9 cellular contexts compared by ENCODE assay signal in the genomic region with DNA sequence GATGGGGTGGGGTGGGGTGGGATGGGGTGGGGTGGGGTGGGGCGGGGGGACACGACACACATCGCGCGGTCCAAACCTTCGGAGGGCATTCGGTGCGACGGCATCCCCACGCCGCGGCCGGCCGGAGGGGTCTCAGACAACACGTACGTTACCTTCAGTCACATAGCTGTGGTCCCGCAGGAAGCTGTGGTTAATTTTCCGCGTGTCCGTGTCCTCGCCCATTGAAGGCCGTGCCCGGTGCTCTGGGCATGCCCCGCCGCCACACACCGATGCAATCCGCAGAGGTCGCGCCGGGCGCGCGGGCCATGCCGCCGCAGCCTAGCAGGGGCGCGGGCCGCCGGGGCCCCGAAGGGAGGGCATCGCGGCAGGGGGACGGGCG. TPM values are rescaled to one million over a fixed set of nuclear protein-coding genes. Genes with fewer than 3 reads are reported as not detected.
DNase-seq lines count a peak whose midpoint lies in the region; ATAC-seq and TF ChIP-seq lines count a peak whose summit lies in the region.
"Had no signal": no experiment of that assay in that cellular context is flagged by ENCODE, and none has a peak within 500 bp of the region (broad histone marks: within the 10 kb centered on the region; RNA-seq: fewer than 3 reads in every experiment).

No MANE protein-coding gene starts in this region.

- H3K9me3 Mint-ChIP-seq in activated CD4-positive, alpha-beta memory T cell treated with anti-CD3 and anti-CD28 coated beads, Interleukin-2, amount 10 ng/mL, durations not matched to agents 7 days and 5 days = no peaks in the 10 kb centered on the region
- H3K9me3 Mint-ChIP-seq in activated CD4-positive, alpha-beta memory T cell treated with anti-CD3 and anti-CD28 coated beads for 36 hours = no peaks in the 10 kb centered on the region
- H3K9me3 Mint-ChIP-seq in WTC11 = no peaks in the 10 kb centered on the region; the same call in 1 of the 2 replicates

- DNase-seq in activated CD4-positive, alpha-beta memory T cell treated with anti-CD3 and anti-CD28 coated beads, Interleukin-2, amount 10 ng/mL, durations not matched to agents 7 days and 5 days = peak; percentile 8
- no peak for DNase-seq in activated CD4-positive, alpha-beta memory T cell treated with anti-CD3 and anti-CD28 coated beads for 36 hours
- DNase-seq in WTC11 (ENCODE audit: low spot score) (no peak), AG20443 (ENCODE audit: low spot score) (no peak), NCI-H1694 (lab: John Stamatoyannopoulos, UW) (no peak)
- peak; percentile 23 for DNase-seq in stimulated activated CD8-positive, alpha-beta memory T cell treated with anti-CD3 and anti-CD28 coated beads, Interleukin-4, amount 100 ng/mL, for 48 hours

- H3K27me3 Mint-ChIP-seq in activated CD4-positive, alpha-beta memory T cell treated with anti-CD3 and anti-CD28 coated beads, Interleukin-2, amount 10 ng/mL, durations not matched to agents 7 days and 5 days = peaks cover 65% of the 10 kb centered on the region
- H3K27me3 Mint-ChIP-seq in activated CD4-positive, alpha-beta memory T cell treated with anti-CD3 and anti-CD28 coated beads for 36 hours = peaks cover 68% of the 10 kb centered on the region
- H3K27me3 Mint-ChIP-seq in WTC11 (ENCODE audit: low read depth) = peaks cover 66% of the 10 kb centered on the region

- ATAC-seq in WTC11 = peak; percentile 2; the same call in 1 of the 2 replicates
- ATAC-seq in GM18520 (IDR thresholded peaks at IDR 0.05; ENCODE audit: unreplicated experiment) = no peak
- ATAC-seq: body of pancreas had no signal

- no peak overlapping the region for H3K27ac Mint-ChIP-seq in activated CD4-positive, alpha-beta memory T cell treated with anti-CD3 and anti-CD28 coated beads, Interleukin-2, amount 10 ng/mL, durations not matched to agents 7 days and 5 days
- no peak overlapping the region for H3K27ac Mint-ChIP-seq in activated CD4-positive, alpha-beta memory T cell treated with anti-CD3 and anti-CD28 coated beads for 36 hours
- H3K27ac Mint-ChIP-seq in WTC11 = no peak overlapping the region

- H3K4me1 Mint-ChIP-seq in activated CD4-positive, alpha-beta memory T cell treated with anti-CD3 and anti-CD28 coated beads, Interleukin-2, amount 10 ng/mL, durations not matched to agents 7 days and 5 days = peaks cover 3% of the 10 kb centered on the region
- peaks cover 7% of the 10 kb centered on the region for H3K4me1 Mint-ChIP-seq in activated CD4-positive, alpha-beta memory T cell treated with anti-CD3 and anti-CD28 coated beads for 36 hours (ENCODE audit: low read depth)
- H3K4me1 Mint-ChIP-seq in WTC11 = peaks cover 19% of the 10 kb centered on the region

- intact Hi-C loops in activated CD4-positive, alpha-beta memory T cell treated with anti-CD3 and anti-CD28 coated beads for 36 hours (cut with micrococcal nuclease) = no loop called here

- CTCF ChIA-PET in activated CD4-positive, alpha-beta memory T cell treated with anti-CD3 and anti-CD28 coated beads, Interleukin-2, amount 10 ng/mL, durations not matched to agents 7 days and 5 days (lab: Charles Lee) = no interaction called here
- CTCF ChIA-PET in activated CD4-positive, alpha-beta memory T cell treated with anti-CD3 and anti-CD28 coated beads for 36 hours (lab: Charles Lee) = no interaction called here
- CTCF ChIA-PET in WTC11 (lab: Charles Lee) = interaction anchor here (0.7 to 3.6 kb wide), 2 partner anchors 75 to 76 kb away, joined by 3 to 35 read pairs; no protein-coding TSS in a partner anchor

- no peak for TF ChIP-seq CTCF in WTC11 (IDR thresholded peaks at IDR 0.05)

- peak overlapping the region; percentile 41 for H3K4me3 ChIP-seq in iPS-18c (ENCODE audit: insufficient read depth, low read depth, low read length)
- H3K4me3 ChIP-seq: body of pancreas had no signal

- no peaks in the 10 kb centered on the region for H3K9me3 ChIP-seq in iPS-18c (ENCODE audit: control insufficient read depth, insufficient read depth, low read length)
- H3K9me3 ChIP-seq: body of pancreas had no signal

- POLR2A ChIA-PET in activated CD4-positive, alpha-beta memory T cell treated with anti-CD3 and anti-CD28 coated beads, Interleukin-2, amount 10 ng/mL, durations not matched to agents 7 days and 5 days (lab: Charles Lee) = no interaction called here
- POLR2A ChIA-PET in activated CD4-positive, alpha-beta memory T cell treated with anti-CD3 and anti-CD28 coated beads for 36 hours (lab: Charles Lee) = no interaction called here
- POLR2A ChIA-PET in WTC11 (lab: Charles Lee) = no interaction called here

- no peak overlapping the region for H3K4me3 Mint-ChIP-seq in activated CD4-positive, alpha-beta memory T cell treated with anti-CD3 and anti-CD28 coated beads, Interleukin-2, amount 10 ng/mL, durations not matched to agents 7 days and 5 days
- H3K4me3 Mint-ChIP-seq in activated CD4-positive, alpha-beta memory T cell treated with anti-CD3 and anti-CD28 coated beads for 36 hours = no peak overlapping the region
- H3K4me3 Mint-ChIP-seq in WTC11 = no peak overlapping the region

- H3K36me3 Mint-ChIP-seq in activated CD4-positive, alpha-beta memory T cell treated with anti-CD3 and anti-CD28 coated beads, Interleukin-2, amount 10 ng/mL, durations not matched to agents 7 days and 5 days (ENCODE audit: low read depth) = no peaks in the 10 kb centered on the region
- H3K36me3 Mint-ChIP-seq in activated CD4-positive, alpha-beta memory T cell treated with anti-CD3 and anti-CD28 coated beads for 36 hours = no peaks in the 10 kb centered on the region
- H3K36me3 Mint-ChIP-seq in WTC11 = no peaks in the 10 kb centered on the region

TF ChIP-seq in WTC11, 78 proteins besides CTCF, POLR2A, EP300 and RAD21 (continues in another document):
- TF ChIP-seq ZNF425 (CRISPR knock-in tag; conservative IDR thresholded peaks at IDR 0.05) (no peak), SMAD3 (CRISPR knock-in tag; IDR thresholded peaks at IDR 0.05; ENCODE audit: borderline replicate concordance) (no peak), IRF2 (CRISPR knock-in tag; IDR thresholded peaks at IDR 0.05; ENCODE audit: borderline replicate concordance, low read depth) (no peak), USF2 (CRISPR knock-in tag; IDR thresholded peaks at IDR 0.05) (no peak), ATF6 (CRISPR knock-in tag; IDR thresholded peaks at IDR 0.05) (no peak), ZNF423 (CRISPR knock-in tag; IDR thresholded peaks at IDR 0.05) (no peak), CREM (CRISPR knock-in tag; IDR thresholded peaks at IDR 0.05) (no peak), ZNF671 (CRISPR knock-in tag; IDR thresholded peaks at IDR 0.05) (no peak), SMAD4 (CRISPR knock-in tag; IDR thresholded peaks at IDR 0.05) (no peak)
- TF ChIP-seq, protein P1, sequence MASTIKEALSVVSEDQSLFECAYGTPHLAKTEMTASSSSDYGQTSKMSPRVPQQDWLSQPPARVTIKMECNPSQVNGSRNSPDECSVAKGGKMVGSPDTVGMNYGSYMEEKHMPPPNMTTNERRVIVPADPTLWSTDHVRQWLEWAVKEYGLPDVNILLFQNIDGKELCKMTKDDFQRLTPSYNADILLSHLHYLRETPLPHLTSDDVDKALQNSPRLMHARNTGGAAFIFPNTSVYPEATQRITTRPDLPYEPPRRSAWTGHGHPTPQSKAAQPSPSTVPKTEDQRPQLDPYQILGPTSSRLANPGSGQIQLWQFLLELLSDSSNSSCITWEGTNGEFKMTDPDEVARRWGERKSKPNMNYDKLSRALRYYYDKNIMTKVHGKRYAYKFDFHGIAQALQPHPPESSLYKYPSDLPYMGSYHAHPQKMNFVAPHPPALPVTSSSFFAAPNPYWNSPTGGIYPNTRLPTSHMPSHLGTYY (CRISPR knock-in tag; IDR thresholded peaks at IDR 0.05) = no peak

RNA-seq across cellular contexts. Expression of gene PPP2R2C, which starts 0.4 kb away (rescaled TPM):
- not detected for total RNA-seq in activated CD4-positive, alpha-beta memory T cell treated with anti-CD3 and anti-CD28 coated beads, Interleukin-2, amount 10 ng/mL, durations not matched to agents 7 days and 5 days
- total RNA-seq in activated CD4-positive, alpha-beta memory T cell treated with anti-CD3 and anti-CD28 coated beads for 36 hours = not detected
- 9.0 to 11.5 TPM (median 9.4 TPM) in 3 replicates for total RNA-seq in WTC11 (2021)

Comparison
In these comparisons a context has a peak if more than half of its experiments do, and no peak if none do; other contexts are left out.
1. DNase-seq: peak in activated CD4-positive, alpha-beta memory T cell treated with anti-CD3 and anti-CD28 coated beads, Interleukin-2, amount 10 ng/mL, durations not matched to agents 7 days and 5 days (single experiment) and stimulated activated CD8-positive, alpha-beta memory T cell treated with anti-CD3 and anti-CD28 coated beads, Interleukin-4, amount 100 ng/mL, for 48 hours (single experiment); none in activated CD4-positive, alpha-beta memory T cell treated with anti-CD3 and anti-CD28 coated beads for 36 hours (single experiment), WTC11 (single experiment), AG20443 (single experiment) and NCI-H1694 (single experiment).